In the genomic region with DNA sequence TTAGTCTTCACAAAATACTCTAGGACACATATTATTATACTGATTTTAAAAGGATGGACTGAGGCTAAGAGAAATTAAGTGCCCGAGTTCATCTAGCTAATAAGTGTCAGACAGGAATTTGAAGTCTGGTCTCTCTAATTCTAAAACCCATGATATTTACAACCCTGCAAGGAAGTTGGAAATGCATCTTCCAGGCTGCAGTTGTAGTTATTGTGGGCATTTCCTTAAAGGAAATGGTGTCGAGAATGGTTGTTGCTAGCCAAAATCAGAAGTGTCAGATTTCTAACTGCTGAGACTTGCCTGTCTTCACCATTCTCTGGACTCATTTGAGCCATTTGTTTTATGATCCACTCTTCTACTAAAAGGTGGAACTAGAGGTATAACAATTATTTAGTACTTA, we compare ENCODE assay signal across 18 cellular contexts.
A peak's percentile ranks its signal among the peaks of the same experiment; 100 is the strongest.
DNase-seq lines count a peak whose midpoint lies in the region; ATAC-seq, FAIRE-seq and TF ChIP-seq lines count a peak whose summit lies in the region.
"Had no signal": no experiment of that assay in that cellular context is flagged by ENCODE, and none has a peak within 500 bp of the region (broad histone marks: within the 10 kb centered on the region; RNA-seq: fewer than 3 reads in every experiment).

No MANE protein-coding gene starts in this region.

- no peaks in the 10 kb centered on the region for H3K36me3 ChIP-seq in breast epithelium
- no peaks in the 10 kb centered on the region for H3K36me3 ChIP-seq in endothelial cell of umbilical vein (ENCODE audit: control insufficient read depth in 2 of 2, extremely low read depth in 1 of 2, insufficient read depth in 2 of 2, low read length in 2 of 2)
- H3K36me3 ChIP-seq in osteoblast (ENCODE audit: insufficient read depth, low read length) = no peaks in the 10 kb centered on the region
- H3K36me3 ChIP-seq in gastroesophageal sphincter = no peaks in the 10 kb centered on the region
- H3K36me3 ChIP-seq in CD4-positive, alpha-beta memory T cell (ENCODE audit: insufficient read depth, low read length) = no peaks in the 10 kb centered on the region
- H3K36me3 ChIP-seq: SJCRH30 had no signal

- dilution Hi-C loops in endothelial cell of umbilical vein (cut with MboI; ENCODE audit: extremely low pct_ligation_motif_present, low sequenced_read_pairs) = no loop called here

- H4K20me1 ChIP-seq in endothelial cell of umbilical vein (replicated peaks; ENCODE audit: control insufficient read depth, extremely low read depth, insufficient read depth, low read length) (no peaks in the 10 kb centered on the region), osteoblast (ENCODE audit: insufficient read depth, low read length) (no peaks in the 10 kb centered on the region)

- no peaks in the 10 kb centered on the region for H3K9me3 Mint-ChIP-seq in MCF 10A (ENCODE audit: unreplicated experiment)
- peaks cover 0 to 5% (median under 1%) of the 10 kb centered on the region in 8 donors for H3K9me3 Mint-ChIP-seq in CD4-positive, alpha-beta memory T cell

- H2AFZ ChIP-seq in endothelial cell of umbilical vein (ENCODE audit: low read depth, low read length) = no peak overlapping the region
- peak overlapping the region; percentile 24 for H2AFZ ChIP-seq in osteoblast (ENCODE audit: low read length)

- no TSS peak for BruUV-seq in MCF 10A (replicated peaks; lab: Mats Ljungman, UMichigan)
- BruUV-seq in endothelial cell of umbilical vein (replicated peaks; lab: Mats Ljungman, UMichigan) = no TSS peak

- no peak overlapping the region for H3K27ac Mint-ChIP-seq in MCF 10A (ENCODE audit: low read depth, unreplicated experiment)
- H3K27ac Mint-ChIP-seq in CD4-positive, alpha-beta memory T cell = no peak overlapping the region

- no peak for ATAC-seq in GM21423 (IDR thresholded peaks at IDR 0.05; ENCODE audit: unreplicated experiment)
- no peak for ATAC-seq in gastroesophageal sphincter
- ATAC-seq: K562 had no signal

- DNase-seq in MCF 10A (ENCODE audit: unreplicated experiment) = peak; percentile 12
- DNase-seq in breast epithelium (ENCODE audit: low spot score in 2 of 2) = no peak
- peak; percentile 61 for DNase-seq in endothelial cell of umbilical vein (ENCODE audit: low read depth, low spot score)
- DNase-seq in osteoblast (ENCODE audit: insufficient read length, low spot score, missing footprints) = no peak
- DNase-seq in CD4-positive, alpha-beta memory T cell = no peak
- DNase-seq: EL, GF-D8, NCI-H1092, NCI-H1436, NCI-H1930, NCI-H345, NCI-H524, SJCRH30 had no signal

- no peaks in the 10 kb centered on the region for H3K9me3 ChIP-seq in breast epithelium
- H3K9me3 ChIP-seq in endothelial cell of umbilical vein (replicated peaks; ENCODE audit: control insufficient read depth, insufficient read depth, low read length) = no peaks in the 10 kb centered on the region
- H3K9me3 ChIP-seq in osteoblast (ENCODE audit: low read depth, low read length) = no peaks in the 10 kb centered on the region
- no peaks in the 10 kb centered on the region for H3K9me3 ChIP-seq in gastroesophageal sphincter
- H3K9me3 ChIP-seq in CD4-positive, alpha-beta memory T cell (ENCODE audit: control insufficient read depth in 1 of 2, low read length in 2 of 2) = no peaks in the 10 kb centered on the region
- H3K9me3 ChIP-seq: SJCRH30 had no signal

- no peak overlapping the region for H3K27ac ChIP-seq in breast epithelium
- H3K27ac ChIP-seq in endothelial cell of umbilical vein (ENCODE audit: insufficient read depth, low read depth, low read length) = peak overlapping the region; percentile 23
- no peak overlapping the region for H3K27ac ChIP-seq in osteoblast (ENCODE audit: low read depth, low read length)
- no peak overlapping the region for H3K27ac ChIP-seq in gastroesophageal sphincter
- H3K27ac ChIP-seq in CD4-positive, alpha-beta memory T cell (ENCODE audit: low read depth, low read length) = no peak overlapping the region
- H3K27ac ChIP-seq: C4-2B, SJCRH30 had no signal

- peak; percentile 71 for FAIRE-seq in endothelial cell of umbilical vein (lab: Jason Lieb, UNC)
- FAIRE-seq: K562, RCC 7860 had no signal

- H3K36me3 Mint-ChIP-seq in MCF 10A (ENCODE audit: insufficient read depth, unreplicated experiment) = no peaks in the 10 kb centered on the region
- no peaks in the 10 kb centered on the region for H3K36me3 Mint-ChIP-seq in CD4-positive, alpha-beta memory T cell

- WGBS in gastroesophageal sphincter (ENCODE audit: low coverage in 1 of 2), 2 donors = 79% methylated on average over 2 of the region's 2 CpGs; no CpG with 5 or more reads in 1 of the 2 donors

- no peak overlapping the region for H3K4me3 Mint-ChIP-seq in MCF 10A (ENCODE audit: unreplicated experiment)
- no peak overlapping the region for H3K4me3 Mint-ChIP-seq in CD4-positive, alpha-beta memory T cell

- CTCF ChIA-PET in MCF 10A (lab: Yijun Ruan, JAX) = interaction anchor here (0.6 kb wide), 1 partner anchor 471 kb away, joined by 4 read pairs; no protein-coding TSS in a partner anchor
- CTCF ChIA-PET in endothelial cell of umbilical vein (lab: Charles Lee) = interaction anchor here (1.1 to 1.6 kb wide), 3 partner anchors 13 to 83 kb away, joined by 3 to 7 read pairs (median 3); no protein-coding TSS in a partner anchor
- CTCF ChIA-PET in CD4-positive, alpha-beta memory T cell (lab: Charles Lee; ENCODE audit: partially characterized antibody) = no interaction called here

- H3K9ac ChIP-seq in endothelial cell of umbilical vein (replicated peaks; ENCODE audit: extremely low read depth, insufficient read depth, low read length) = peak overlapping the region; percentile 0

- TF ChIP-seq CTCF in MCF 10A (IDR thresholded peaks at IDR 0.05; ENCODE audit: unreplicated experiment) (no peak), breast epithelium (IDR thresholded peaks at IDR 0.05) (no peak), endothelial cell of umbilical vein (IDR thresholded peaks at IDR 0.05; ENCODE audit: extremely low read depth in 1 of 2, insufficient read depth in 1 of 2, low read depth in 1 of 2, low read length in 2 of 2) (no peak), osteoblast (IDR thresholded peaks at IDR 0.05; ENCODE audit: extremely low read depth, low read depth, low read length) (no peak), gastroesophageal sphincter (IDR thresholded peaks at IDR 0.05) (no peak)

- H3K4me1 ChIP-seq in breast epithelium = no peaks in the 10 kb centered on the region
- H3K4me1 ChIP-seq in endothelial cell of umbilical vein (ENCODE audit: control insufficient read depth, extremely low read depth, insufficient read depth, low read length) = peaks cover 29% of the 10 kb centered on the region
- H3K4me1 ChIP-seq in osteoblast (ENCODE audit: insufficient read depth, low read length) = peaks cover 18% of the 10 kb centered on the region
- H3K4me1 ChIP-seq in gastroesophageal sphincter = peaks cover 0 to 50% (median 5%) of the 10 kb centered on the region in 3 donors
- no peaks in the 10 kb centered on the region for H3K4me1 ChIP-seq in CD4-positive, alpha-beta memory T cell (ENCODE audit: insufficient read depth, low read length)
- H3K4me1 ChIP-seq: SJCRH30 had no signal

- no peaks in the 10 kb centered on the region for H3K27me3 ChIP-seq in breast epithelium
- no peaks in the 10 kb centered on the region for H3K27me3 ChIP-seq in endothelial cell of umbilical vein (ENCODE audit: control insufficient read depth in 2 of 2, insufficient read depth in 2 of 2, low read length in 2 of 2)
- H3K27me3 ChIP-seq in osteoblast (ENCODE audit: insufficient read depth, low read length) = no peaks in the 10 kb centered on the region
- H3K27me3 ChIP-seq in gastroesophageal sphincter = no peaks in the 10 kb centered on the region
- H3K27me3 ChIP-seq in CD4-positive, alpha-beta memory T cell (ENCODE audit: insufficient read depth, low read length) = no peaks in the 10 kb centered on the region
- H3K27me3 ChIP-seq: SJCRH30 had no signal

- H3K79me2 ChIP-seq in endothelial cell of umbilical vein (ENCODE audit: control insufficient read depth, insufficient read depth, low read length) (no peaks in the 10 kb centered on the region), osteoblast (ENCODE audit: insufficient read depth, low read length) (no peaks in the 10 kb centered on the region)

- H3K27me3 Mint-ChIP-seq in MCF 10A (ENCODE audit: insufficient read depth, unreplicated experiment) = no peaks in the 10 kb centered on the region
- no peaks in the 10 kb centered on the region for H3K27me3 Mint-ChIP-seq in CD4-positive, alpha-beta memory T cell

- no peaks in the 10 kb centered on the region for H3K9me1 ChIP-seq in endothelial cell of umbilical vein (replicated peaks; ENCODE audit: control insufficient read depth, extremely low read depth, insufficient read depth, low read length)

- intact Hi-C loops in MCF 10A (cut with micrococcal nuclease) = loop anchor here (10.0 kb wide), 1 partner anchor 348 kb away; no protein-coding TSS in a partner anchor
- intact Hi-C loops in breast epithelium (cut with DNase I; ENCODE audit: low total_unique reads) = no loop called here
- intact Hi-C loops in endothelial cell of umbilical vein (cut with micrococcal nuclease) = loop anchor here (10.0 kb wide), 1 partner anchor 962 kb away; no protein-coding TSS in a partner anchor
- intact Hi-C loops in CD4-positive, alpha-beta memory T cell (cut with micrococcal nuclease) = no loop called here

- no peak for TF ChIP-seq EP300 in gastroesophageal sphincter (IDR thresholded peaks at IDR 0.05)

- no peak overlapping the region for H3K4me3 ChIP-seq in breast epithelium
- no peak overlapping the region for H3K4me3 ChIP-seq in endothelial cell of umbilical vein (replicated peaks in 1 of 3; ENCODE audit: insufficient read depth in 1 of 3, low read depth in 1 of 3, low read length in 3 of 3)
- no peak overlapping the region for H3K4me3 ChIP-seq in osteoblast (ENCODE audit: insufficient read depth, low read length)
- H3K4me3 ChIP-seq in gastroesophageal sphincter = no peak overlapping the region
- H3K4me3 ChIP-seq in CD4-positive, alpha-beta memory T cell (ENCODE audit: low read length in 2 of 2) = no peak overlapping the region
- H3K4me3 ChIP-seq: K562, SJCRH30 had no signal

- H3K4me1 Mint-ChIP-seq in MCF 10A (ENCODE audit: insufficient read depth, unreplicated experiment) = peaks cover 22% of the 10 kb centered on the region
- no peaks in the 10 kb centered on the region for H3K4me1 Mint-ChIP-seq in CD4-positive, alpha-beta memory T cell

- POLR2A ChIA-PET in MCF 10A (lab: Yijun Ruan, JAX) = interaction anchor here (0.6 to 1.1 kb wide), 2 partner anchors 12 to 14 kb away, joined by 3 read pairs; no protein-coding TSS in a partner anchor
- POLR2A ChIA-PET in endothelial cell of umbilical vein (lab: Charles Lee) = interaction anchor here (0.5 kb wide), 1 partner anchor 284 kb away, joined by 4 read pairs; no protein-coding TSS in a partner anchor
- POLR2A ChIA-PET in CD4-positive, alpha-beta memory T cell (lab: Charles Lee; ENCODE audit: partially characterized antibody) = no interaction called here

- peak overlapping the region; percentile 38 for H3K4me2 ChIP-seq in endothelial cell of umbilical vein (ENCODE audit: insufficient read depth, low read length)
- H3K4me2 ChIP-seq in osteoblast (ENCODE audit: insufficient read depth, low read length) = no peak overlapping the region

- TF ChIP-seq POLR2A in breast epithelium (IDR thresholded peaks at IDR 0.05) (no peak), endothelial cell of umbilical vein (IDR thresholded peaks at IDR 0.05; ENCODE audit: low read depth, low read length) (peak; percentile 19), gastroesophageal sphincter (IDR thresholded peaks at IDR 0.05) (no peak)

Comparison
In these comparisons a context has a peak if more than half of its experiments do, and no peak if none do; other contexts are left out.
1. DNase-seq: peak in MCF 10A (single experiment) and endothelial cell of umbilical vein (single experiment); none in breast epithelium (0 of 2), osteoblast (single experiment) and CD4-positive, alpha-beta memory T cell (0 of 5).
2. intact Hi-C loops: an anchor here in MCF 10A (10.0 kb wide) and endothelial cell of umbilical vein (10.0 kb wide); none called in breast epithelium and CD4-positive, alpha-beta memory T cell.